Comparison of ENCODE assay signal across 14 cellular contexts in genomic region chr4:26067035-26067434, GRCh38.
DNase-seq lines count a peak whose midpoint lies in the region; ATAC-seq and TF ChIP-seq lines count a peak whose summit lies in the region.
"Had no signal": no experiment of that assay in that cellular context is flagged by ENCODE, and none has a peak within 500 bp of the region (broad histone marks: within the 10 kb centered on the region; RNA-seq: fewer than 3 reads in every experiment).

No MANE protein-coding gene starts in this region.

- H3K9me3 ChIP-seq in H9 (ENCODE audit: control insufficient read depth, low read depth, low read length) (no peaks in the 10 kb centered on the region), endodermal cell (ENCODE audit: control insufficient read depth, low read length) (no peaks in the 10 kb centered on the region)
- H3K9me3 ChIP-seq: BE2C had no signal

- H3K4me1 Mint-ChIP-seq in H9 = peaks cover 9 to 12% of the 10 kb centered on the region in 2 experiments
- H3K4me1 Mint-ChIP-seq in endodermal cell = no peaks in the 10 kb centered on the region
- H3K4me1 Mint-ChIP-seq: CD8-positive, alpha-beta memory T cell had no signal

- H3K23ac ChIP-seq in H9 (ENCODE audit: insufficient read length, low read depth, low read length) = no peak overlapping the region

- no peak overlapping the region for H2BK5ac ChIP-seq in H9 (ENCODE audit: insufficient read length, low read length)

- H3K27ac ChIP-seq in H9 (ENCODE audit: insufficient read length, low read depth, low read length) = no peak overlapping the region
- H3K27ac ChIP-seq in endodermal cell (ENCODE audit: low read depth, low read length) = no peak overlapping the region

- H3K4me3 Mint-ChIP-seq in H9 (no peak overlapping the region), endodermal cell (no peak overlapping the region)
- H3K4me3 Mint-ChIP-seq: CD8-positive, alpha-beta memory T cell; IgD-negative memory B cell had no signal

- no peak overlapping the region for H2BK12ac ChIP-seq in H9 (ENCODE audit: insufficient read length, low read depth, low read length)

- no peak overlapping the region for H2BK15ac ChIP-seq in H9 (ENCODE audit: low read depth, low read length)

- no peak overlapping the region for H4K5ac ChIP-seq in H9 (ENCODE audit: insufficient read length, low read depth, low read length)

- H3K23me2 ChIP-seq in H9 (ENCODE audit: insufficient read length, low read depth, low read length, poor library complexity, severe bottlenecking) = peaks cover 3% of the 10 kb centered on the region

- no peak for TF ChIP-seq CTCF in H9 (conservative IDR thresholded peaks at IDR 0.05)
- TF ChIP-seq CTCF in endodermal cell (conservative IDR thresholded peaks at IDR 0.05) = no peak

- no peak overlapping the region for H3K4ac ChIP-seq in H9 (ENCODE audit: low read depth, low read length)

- H2AFZ ChIP-seq in H9 (ENCODE audit: low read length) = no peak overlapping the region

- no peak overlapping the region for H2AK5ac ChIP-seq in H9 (ENCODE audit: insufficient read length, low read length)

- ATAC-seq in HG03108 (IDR thresholded peaks at IDR 0.05; ENCODE audit: unreplicated experiment) (no peak), HG03095 (IDR thresholded peaks at IDR 0.05; ENCODE audit: unreplicated experiment) (no peak)

- H3K36me3 Mint-ChIP-seq in H9 (ENCODE audit: insufficient read depth in 1 of 3, low read depth in 3 of 3) (no peaks in the 10 kb centered on the region), endodermal cell (ENCODE audit: low read depth) (no peaks in the 10 kb centered on the region)
- H3K36me3 Mint-ChIP-seq: CD8-positive, alpha-beta memory T cell had no signal

- H3K79me2 ChIP-seq in H9 (ENCODE audit: insufficient read depth, low read length) = no peaks in the 10 kb centered on the region

- H3K4me3 ChIP-seq in endodermal cell (ENCODE audit: low read length) = no peak overlapping the region

- H3K9me3 Mint-ChIP-seq in H9 (no peaks in the 10 kb centered on the region; a peak in 1 of 5 replicates), endodermal cell (no peaks in the 10 kb centered on the region)
- H3K9me3 Mint-ChIP-seq: CD8-positive, alpha-beta memory T cell; IgD-negative memory B cell had no signal

- H3K4me1 ChIP-seq in H9 (ENCODE audit: insufficient read depth, low read length) = no peaks in the 10 kb centered on the region
- no peaks in the 10 kb centered on the region for H3K4me1 ChIP-seq in endodermal cell (ENCODE audit: control insufficient read depth, insufficient read depth, low read length)
- H3K4me1 ChIP-seq: BE2C had no signal

- H4K91ac ChIP-seq in H9 (ENCODE audit: insufficient read length, low read depth, low read length) = no peak overlapping the region

- peaks cover 3% of the 10 kb centered on the region for H3K27me3 Mint-ChIP-seq in H9 (ENCODE audit: low read depth)
- H3K27me3 Mint-ChIP-seq in endodermal cell (ENCODE audit: insufficient read depth) = no peaks in the 10 kb centered on the region
- H3K27me3 Mint-ChIP-seq: IgD-negative memory B cell had no signal

- DNase-seq in H9 (peak; percentile 41), M059J (ENCODE audit: low read depth) (peak; percentile 37), NCI-H69 (lab: John Stamatoyannopoulos, UW) (peak; percentile 43), endodermal cell (peak; percentile 29), occipital lobe (lab: John Stamatoyannopoulos, UW) (no peak)
- DNase-seq: BE2C; CD8-positive, alpha-beta memory T cell; H7; NCI-H774; SIG-M5; SW 1271 had no signal

- H3T11ph ChIP-seq in H9 (ENCODE audit: low read length) = no peak overlapping the region

- no peak overlapping the region for H3K56ac ChIP-seq in H9 (ENCODE audit: insufficient read length, low read depth, low read length)

- no peaks in the 10 kb centered on the region for H3K36me3 ChIP-seq in endodermal cell (ENCODE audit: control insufficient read depth, insufficient read depth, low read length)
- H3K36me3 ChIP-seq: BE2C had no signal

- H3K27ac Mint-ChIP-seq in H9 (no peak overlapping the region), endodermal cell (no peak overlapping the region)
- H3K27ac Mint-ChIP-seq: IgD-negative memory B cell had no signal

- H3K27me3 ChIP-seq in H9 (ENCODE audit: insufficient read depth, low read length) (no peaks in the 10 kb centered on the region), endodermal cell (ENCODE audit: control insufficient read depth, insufficient read depth, low read length, poor library complexity, severe bottlenecking) (no peaks in the 10 kb centered on the region)
- H3K27me3 ChIP-seq: BE2C had no signal

- H3K14ac ChIP-seq in H9 (ENCODE audit: insufficient read depth, low read length) = no peak overlapping the region

- H3K79me1 ChIP-seq in H9 (ENCODE audit: insufficient read depth, low read depth, low read length, poor library complexity, severe bottlenecking) = no peaks in the 10 kb centered on the region

- no peak overlapping the region for H2BK120ac ChIP-seq in H9 (ENCODE audit: low read depth, low read length, poor library complexity, severe bottlenecking)

- no peak overlapping the region for H3K4me2 ChIP-seq in H9 (ENCODE audit: insufficient read depth, insufficient read length, low read length)

- no peak overlapping the region for H4K8ac ChIP-seq in H9 (replicated peaks; ENCODE audit: insufficient read length, low read depth, low read length)

- H3K9ac ChIP-seq in H9 (ENCODE audit: extremely low read depth, insufficient read length, low read length) (no peak overlapping the region), endodermal cell (ENCODE audit: extremely low read depth, low read length, poor library complexity, severe bottlenecking) (no peak overlapping the region)

- no peaks in the 10 kb centered on the region for H4K20me1 ChIP-seq in H9 (ENCODE audit: control insufficient read depth, insufficient read depth, insufficient read length)

- H3K18ac ChIP-seq in H9 (ENCODE audit: insufficient read length, low read depth, low read length) = no peak overlapping the region

- H2BK20ac ChIP-seq in H9 (ENCODE audit: low read depth, low read length, poor library complexity, severe bottlenecking) = no peak overlapping the region

- WGBS in H9 (ENCODE audit: extremely low coverage, insufficient read length, low lambda C conversion rate) = no CpG with 5 or more reads among the region's 5 CpGs
- WGBS in endodermal cell (ENCODE audit: insufficient coverage in 1 of 2, insufficient read length in 1 of 2), 2 experiments = 91 to 98% methylated on average over 4 to 5 of the region's 5 CpGs
